ENCODE assay signal across 1 cellular context in the genomic region with DNA sequence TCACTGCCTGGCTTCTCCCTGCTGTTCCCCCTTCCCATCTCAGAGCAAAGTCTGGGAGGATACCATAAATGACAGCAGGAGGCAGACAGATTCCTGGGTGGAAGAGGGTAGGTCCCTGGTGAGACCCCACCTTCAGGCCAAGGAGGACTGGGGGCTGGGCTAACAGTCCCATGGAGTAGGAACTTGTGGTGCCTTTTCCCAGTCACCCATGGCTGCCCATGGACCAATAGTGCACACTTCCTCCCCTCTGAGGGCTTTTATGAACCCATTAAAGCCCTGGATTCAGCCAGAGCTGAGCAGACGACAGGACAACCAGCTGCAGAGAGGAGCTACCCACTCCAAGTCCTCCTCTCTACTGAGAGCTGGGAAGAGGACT.
TF ChIP-seq lines count a peak whose summit lies in the region.

No MANE protein-coding gene starts in this region.

TF ChIP-seq in K562, 482 proteins besides CTCF, POLR2A, EP300 and RAD21 (continued from another document):
- TF ChIP-seq, protein P1, sequence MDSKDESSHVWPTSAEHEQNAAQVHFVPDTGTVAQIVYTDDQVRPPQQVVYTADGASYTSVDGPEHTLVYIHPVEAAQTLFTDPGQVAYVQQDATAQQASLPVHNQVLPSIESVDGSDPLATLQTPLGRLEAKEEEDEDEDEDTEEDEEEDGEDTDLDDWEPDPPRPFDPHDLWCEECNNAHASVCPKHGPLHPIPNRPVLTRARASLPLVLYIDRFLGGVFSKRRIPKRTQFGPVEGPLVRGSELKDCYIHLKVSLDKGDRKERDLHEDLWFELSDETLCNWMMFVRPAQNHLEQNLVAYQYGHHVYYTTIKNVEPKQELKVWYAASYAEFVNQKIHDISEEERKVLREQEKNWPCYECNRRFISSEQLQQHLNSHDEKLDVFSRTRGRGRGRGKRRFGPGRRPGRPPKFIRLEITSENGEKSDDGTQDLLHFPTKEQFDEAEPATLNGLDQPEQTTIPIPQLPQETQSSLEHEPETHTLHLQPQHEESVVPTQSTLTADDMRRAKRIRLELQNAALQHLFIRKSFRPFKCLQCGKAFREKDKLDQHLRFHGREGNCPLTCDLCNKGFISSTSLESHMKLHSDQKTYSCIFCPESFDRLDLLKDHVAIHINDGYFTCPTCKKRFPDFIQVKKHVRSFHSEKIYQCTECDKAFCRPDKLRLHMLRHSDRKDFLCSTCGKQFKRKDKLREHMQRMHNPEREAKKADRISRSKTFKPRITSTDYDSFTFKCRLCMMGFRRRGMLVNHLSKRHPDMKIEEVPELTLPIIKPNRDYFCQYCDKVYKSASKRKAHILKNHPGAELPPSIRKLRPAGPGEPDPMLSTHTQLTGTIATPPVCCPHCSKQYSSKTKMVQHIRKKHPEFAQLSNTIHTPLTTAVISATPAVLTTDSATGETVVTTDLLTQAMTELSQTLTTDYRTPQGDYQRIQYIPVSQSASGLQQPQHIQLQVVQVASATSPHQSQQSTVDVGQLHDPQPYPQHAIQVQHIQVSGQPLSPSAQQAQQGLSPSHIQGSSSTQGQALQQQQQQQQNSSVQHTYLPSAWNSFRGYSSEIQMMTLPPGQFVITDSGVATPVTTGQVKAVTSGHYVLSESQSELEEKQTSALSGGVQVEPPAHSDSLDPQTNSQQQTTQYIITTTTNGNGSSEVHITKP (IDR thresholded peaks at IDR 0.05; ENCODE audit: partially characterized antibody): peak; percentile 42
- no peak for TF ChIP-seq ZNF696 (CRISPR knock-in tag; conservative IDR thresholded peaks at IDR 0.05)
- no peak for TF ChIP-seq SMARCA4 (IDR thresholded peaks at IDR 0.05)
- TF ChIP-seq CC2D1A (IDR thresholded peaks at IDR 0.05): no peak
- TF ChIP-seq ZSCAN32 (CRISPR knock-in tag; IDR thresholded peaks at IDR 0.05): no peak
- no peak for TF ChIP-seq ZKSCAN3 (CRISPR knock-in tag; IDR thresholded peaks at IDR 0.05)
